ENCODE assay signal across 10 cellular contexts in the genomic region with DNA sequence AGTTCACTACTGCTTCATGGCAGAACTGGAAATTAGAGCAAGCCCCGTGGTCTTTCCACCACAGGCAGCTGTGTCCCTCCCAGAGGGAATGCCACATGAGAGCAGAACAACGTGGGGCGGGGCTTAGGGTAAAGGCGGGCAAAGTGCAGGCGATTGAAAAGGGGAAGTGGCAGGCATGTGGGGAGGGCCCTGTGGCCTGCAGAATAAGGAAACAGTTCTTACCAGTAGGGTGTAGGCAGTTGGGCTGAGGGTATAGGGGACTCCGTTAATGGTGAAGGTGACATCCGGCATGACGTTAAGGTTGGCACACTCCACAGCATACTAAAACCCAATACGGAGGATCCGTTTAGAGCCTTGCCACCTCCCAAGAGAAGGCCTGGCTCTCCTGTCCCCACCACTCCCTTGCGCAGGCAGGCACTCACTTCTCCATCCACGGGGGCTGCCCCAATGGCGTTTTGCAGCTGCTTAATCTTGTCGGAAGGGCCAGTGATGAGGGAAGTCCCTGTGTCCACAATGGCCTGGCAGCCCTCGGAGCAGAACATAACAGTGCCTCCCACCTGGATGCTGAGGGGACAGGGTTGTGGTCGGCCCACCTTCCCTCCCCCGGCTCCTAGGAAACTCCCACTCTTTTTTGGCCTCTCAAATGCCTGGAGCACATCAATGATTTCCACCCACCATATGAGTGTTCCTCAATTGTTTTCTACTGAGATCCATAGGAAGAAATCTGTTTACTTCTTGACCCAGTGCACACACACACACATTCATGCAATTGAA. TPM values are rescaled to one million over a fixed set of nuclear protein-coding genes. Genes with fewer than 3 reads are reported as not detected.
DNase-seq lines count a peak whose midpoint lies in the region; ATAC-seq and TF ChIP-seq lines count a peak whose summit lies in the region.
"Had no signal": no experiment of that assay in that cellular context is flagged by ENCODE, and none has a peak within 500 bp of the region (broad histone marks: within the 10 kb centered on the region; RNA-seq: fewer than 3 reads in every experiment).

No MANE protein-coding gene starts in this region.

- H3K4me1 Mint-ChIP-seq in activated T-cell treated with anti-CD3 and anti-CD28 coated beads, Interleukin-2, amount 50 U/mL, for 24 hours (ENCODE audit: low read depth): peaks cover 28% of the 10 kb centered on the region

- H3K4me2 ChIP-seq in OCI-LY1 (ENCODE audit: low read length): peak overlapping the region; percentile 38

- intact Hi-C loops in sciatic nerve (cut with DNase I): no loop called here

- no peaks in the 10 kb centered on the region for H3K27me3 Mint-ChIP-seq in activated T-cell treated with anti-CD3 and anti-CD28 coated beads, Interleukin-2, amount 50 U/mL, for 24 hours

- no peaks in the 10 kb centered on the region for H3K9me3 Mint-ChIP-seq in activated T-cell treated with anti-CD3 and anti-CD28 coated beads, Interleukin-2, amount 50 U/mL, for 24 hours

- no peaks in the 10 kb centered on the region for H3F3A ChIP-seq in OCI-LY1 (ENCODE audit: insufficient read depth, low read length)

- no peaks in the 10 kb centered on the region for H3K9me2 ChIP-seq in OCI-LY1 (ENCODE audit: low read depth, low read length)

- no peak for TF ChIP-seq CTCF in OCI-LY1 (IDR thresholded peaks at IDR 0.05; ENCODE audit: low read length)

- peak overlapping the region; percentile 18 for H3K4me3 ChIP-seq in OCI-LY1 (ENCODE audit: low read depth, low read length, poor library complexity, severe bottlenecking)
- H3K4me3 ChIP-seq in duodenal mucosa (ENCODE audit: low read depth in 1 of 2, low read length in 2 of 2): peak overlapping the region; percentile 26 to 50
- H3K4me3 ChIP-seq: suprapubic skin had no signal

- no peaks in the 10 kb centered on the region for H3K79me2 ChIP-seq in OCI-LY1 (ENCODE audit: insufficient read depth, low read length)

- H3K9me3 ChIP-seq in OCI-LY1 (ENCODE audit: low read length): no peaks in the 10 kb centered on the region
- no peaks in the 10 kb centered on the region for H3K9me3 ChIP-seq in duodenal mucosa (ENCODE audit: control insufficient read depth in 1 of 2, low read length in 2 of 2)
- H3K9me3 ChIP-seq: suprapubic skin had no signal

- no peaks in the 10 kb centered on the region for H4K20me1 ChIP-seq in OCI-LY1 (ENCODE audit: insufficient read depth, low read length)

- no peak overlapping the region; the same call in 1 of the 2 replicates for H3K9ac ChIP-seq in OCI-LY1 (ENCODE audit: low read length)
- H3K9ac ChIP-seq in duodenal mucosa (ENCODE audit: low read depth in 1 of 2, low read length in 2 of 2): no peak overlapping the region

- H3K27me3 ChIP-seq in OCI-LY1 (ENCODE audit: insufficient read depth, low read length) (no peaks in the 10 kb centered on the region), duodenal mucosa (ENCODE audit: control insufficient read depth in 1 of 2, insufficient read depth in 2 of 2, low read length in 2 of 2) (no peaks in the 10 kb centered on the region)
- H3K27me3 ChIP-seq: suprapubic skin had no signal

- H2AFZ ChIP-seq in OCI-LY1 (ENCODE audit: low read length): peak overlapping the region; percentile 54; the same call in 1 of the 2 replicates

- peaks cover 19% of the 10 kb centered on the region for H3K4me1 ChIP-seq in OCI-LY1 (ENCODE audit: insufficient read depth, low read length, severe bottlenecking)
- H3K4me1 ChIP-seq in duodenal mucosa (ENCODE audit: control insufficient read depth in 1 of 2, insufficient read depth in 2 of 2, low read length in 2 of 2): peaks cover 14 to 17% of the 10 kb centered on the region in 2 donors
- H3K4me1 ChIP-seq: suprapubic skin had no signal

- H3K36me3 Mint-ChIP-seq in activated T-cell treated with anti-CD3 and anti-CD28 coated beads, Interleukin-2, amount 50 U/mL, for 24 hours (ENCODE audit: low read depth): no peaks in the 10 kb centered on the region

- peak; percentile 46 for DNase-seq in activated T-cell treated with anti-CD3 and anti-CD28 coated beads, Interleukin-2, amount 50 U/mL, for 24 hours
- DNase-seq in activated T-cell treated with anti-CD3 and anti-CD28 coated beads, Interleukin-2, amount 50 U/mL, for 1 hour: no peak
- DNase-seq in sciatic nerve (ENCODE audit: low spot score) (peak; percentile 81), SHP77 treated with DMSO at 0.1 percent for 48 hours (lab: John Stamatoyannopoulos, UW) (no peak), mesenteric fat pad (ENCODE audit: low spot score) (no peak)

- no peak overlapping the region for H3K27ac Mint-ChIP-seq in activated T-cell treated with anti-CD3 and anti-CD28 coated beads, Interleukin-2, amount 50 U/mL, for 24 hours

- no peak overlapping the region for H3K4me3 Mint-ChIP-seq in activated T-cell treated with anti-CD3 and anti-CD28 coated beads, Interleukin-2, amount 50 U/mL, for 24 hours

- H3K36me3 ChIP-seq in OCI-LY1 (ENCODE audit: insufficient read depth, low read length) (no peaks in the 10 kb centered on the region), duodenal mucosa (ENCODE audit: control insufficient read depth in 1 of 2, insufficient read depth in 2 of 2, low read length in 2 of 2) (no peaks in the 10 kb centered on the region)
- H3K36me3 ChIP-seq: suprapubic skin had no signal

- ATAC-seq in HG02973 (IDR thresholded peaks at IDR 0.05; ENCODE audit: unreplicated experiment): peak; percentile 75
- peak; percentile 93 for ATAC-seq in sciatic nerve

- H3K27ac ChIP-seq in OCI-LY1 (ENCODE audit: low read depth, low read length, poor library complexity, severe bottlenecking) (peak overlapping the region; percentile 1), duodenal mucosa (ENCODE audit: low read depth, low read length) (no peak overlapping the region)
- H3K27ac ChIP-seq: C4-2B, suprapubic skin had no signal

RNA-seq across cellular contexts. Expression of gene RAB7B, which starts 9.1 kb away (rescaled TPM):
- 5.1 TPM for total RNA-seq in sciatic nerve
- total RNA-seq in mesenteric fat pad: 6.0 TPM

RNA-seq across cellular contexts. Expression of gene CTSE, which starts 11.4 kb away (rescaled TPM):
- 1.1 TPM for total RNA-seq in sciatic nerve
- 0.35 TPM for total RNA-seq in mesenteric fat pad
- total RNA-seq: suprapubic skin had no signal

RNA-seq across cellular contexts. Expression of gene RHEX, which starts 40.7 kb away (rescaled TPM):
- 1.2 TPM for total RNA-seq in sciatic nerve
- 2.2 TPM for total RNA-seq in mesenteric fat pad

Comparison
In these comparisons a context has a peak if more than half of its experiments do, and no peak if none do; other contexts are left out.
1. DNase-seq: peak in activated T-cell treated with anti-CD3 and anti-CD28 coated beads, Interleukin-2, amount 50 U/mL, for 24 hours (single experiment) and sciatic nerve (single experiment); none in activated T-cell treated with anti-CD3 and anti-CD28 coated beads, Interleukin-2, amount 50 U/mL, for 1 hour (single experiment), SHP77 treated with DMSO at 0.1 percent for 48 hours (single experiment) and mesenteric fat pad (single experiment).